In genomic region chr19:33737704-33738103, GRCh38 we compare ENCODE assay signal across 18 cellular contexts. TPM values are rescaled to one million over a fixed set of nuclear protein-coding genes. Genes with fewer than 3 reads are reported as not detected.
DNase-seq lines count a peak whose midpoint lies in the region; ATAC-seq and TF ChIP-seq lines count a peak whose summit lies in the region.
"Had no signal": no experiment of that assay in that cellular context is flagged by ENCODE, and none has a peak within 500 bp of the region (broad histone marks: within the 10 kb centered on the region; RNA-seq: fewer than 3 reads in every experiment).

No MANE protein-coding gene starts in this region.

- no peak for TF ChIP-seq CTCF in activated CD8-positive, alpha-beta T cell treated with anti-CD3 and anti-CD28 coated beads for 36 hours (IDR thresholded peaks at IDR 0.05)
- TF ChIP-seq CTCF in osteoblast (IDR thresholded peaks at IDR 0.05; ENCODE audit: extremely low read depth, low read depth, low read length) = no peak
- no peak for TF ChIP-seq CTCF in RWPE1 (conservative IDR thresholded peaks at IDR 0.05; ENCODE audit: low read depth)

- intact Hi-C loops in activated CD8-positive, alpha-beta T cell treated with anti-CD3 and anti-CD28 coated beads for 36 hours (cut with micrococcal nuclease) = no loop called here
- intact Hi-C loops in aorta (cut with DNase I) = no loop called here

- H3K79me2 ChIP-seq in osteoblast (ENCODE audit: insufficient read depth, low read length) = no peaks in the 10 kb centered on the region

- no peaks in the 10 kb centered on the region for H3K4me1 Mint-ChIP-seq in activated CD8-positive, alpha-beta T cell treated with anti-CD3 and anti-CD28 coated beads, Interleukin-2, amount 10 ng/mL, durations not matched to agents 7 days and 5 days (ENCODE audit: low read depth)
- no peaks in the 10 kb centered on the region for H3K4me1 Mint-ChIP-seq in activated CD8-positive, alpha-beta T cell treated with anti-CD3 and anti-CD28 coated beads for 36 hours (ENCODE audit: low read depth)
- no peaks in the 10 kb centered on the region for H3K4me1 Mint-ChIP-seq in CD8-positive, alpha-beta memory T cell
- H3K4me1 Mint-ChIP-seq: CD14-positive monocyte; CD4-positive, alpha-beta memory T cell; CD4-positive, CD25-positive, alpha-beta regulatory T cell had no signal

- no peak overlapping the region for H3K4me3 Mint-ChIP-seq in activated CD8-positive, alpha-beta T cell treated with anti-CD3 and anti-CD28 coated beads, Interleukin-2, amount 10 ng/mL, durations not matched to agents 7 days and 5 days
- no peak overlapping the region for H3K4me3 Mint-ChIP-seq in activated CD8-positive, alpha-beta T cell treated with anti-CD3 and anti-CD28 coated beads for 36 hours
- H3K4me3 Mint-ChIP-seq in CD8-positive, alpha-beta memory T cell = no peak overlapping the region
- H3K4me3 Mint-ChIP-seq: CD14-positive monocyte; CD4-positive, CD25-positive, alpha-beta regulatory T cell had no signal

- CTCF ChIA-PET in activated CD8-positive, alpha-beta T cell treated with anti-CD3 and anti-CD28 coated beads, Interleukin-2, amount 10 ng/mL, durations not matched to agents 7 days and 5 days (lab: Charles Lee) = no interaction called here
- CTCF ChIA-PET in activated CD8-positive, alpha-beta T cell treated with anti-CD3 and anti-CD28 coated beads for 36 hours (lab: Charles Lee) = no interaction called here
- CTCF ChIA-PET in CD8-positive, alpha-beta memory T cell (lab: Charles Lee) = no interaction called here
- CTCF ChIA-PET in RWPE1 (lab: Yijun Ruan, JAX) = no interaction called here

- H3K4me2 ChIP-seq in osteoblast (ENCODE audit: insufficient read depth, low read length) = no peak overlapping the region
- H3K4me2 ChIP-seq: BLaER1 had no signal

- 59 to 61% methylated on average over 1 of the region's 1 CpG for WGBS in aorta, 2 donors

- ATAC-seq in activated CD8-positive, alpha-beta T cell treated with anti-CD3 and anti-CD28 coated beads, Interleukin-2, amount 10 ng/mL, durations not matched to agents 7 days and 5 days = no peak
- ATAC-seq in activated CD8-positive, alpha-beta T cell treated with anti-CD3 and anti-CD28 coated beads for 36 hours = no peak
- ATAC-seq in aorta (ENCODE audit: low FRiP score) = no peak

- no peaks in the 10 kb centered on the region for H3K36me3 Mint-ChIP-seq in activated CD8-positive, alpha-beta T cell treated with anti-CD3 and anti-CD28 coated beads, Interleukin-2, amount 10 ng/mL, durations not matched to agents 7 days and 5 days (ENCODE audit: low read depth)
- no peaks in the 10 kb centered on the region for H3K36me3 Mint-ChIP-seq in activated CD8-positive, alpha-beta T cell treated with anti-CD3 and anti-CD28 coated beads for 36 hours (ENCODE audit: low read depth)
- no peaks in the 10 kb centered on the region for H3K36me3 Mint-ChIP-seq in CD8-positive, alpha-beta memory T cell
- H3K36me3 Mint-ChIP-seq: CD14-positive monocyte; CD4-positive, alpha-beta memory T cell; CD4-positive, CD25-positive, alpha-beta regulatory T cell had no signal

- no peaks in the 10 kb centered on the region for H3K27me3 Mint-ChIP-seq in activated CD8-positive, alpha-beta T cell treated with anti-CD3 and anti-CD28 coated beads, Interleukin-2, amount 10 ng/mL, durations not matched to agents 7 days and 5 days (ENCODE audit: low read depth)
- H3K27me3 Mint-ChIP-seq in activated CD8-positive, alpha-beta T cell treated with anti-CD3 and anti-CD28 coated beads for 36 hours = peaks cover 2% of the 10 kb centered on the region
- peaks cover 8 to 23% of the 10 kb centered on the region in 2 donors for H3K27me3 Mint-ChIP-seq in CD8-positive, alpha-beta memory T cell
- H3K27me3 Mint-ChIP-seq: CD4-positive, CD25-positive, alpha-beta regulatory T cell had no signal

- no peak for DNase-seq in activated CD8-positive, alpha-beta T cell treated with anti-CD3 and anti-CD28 coated beads, Interleukin-2, amount 10 ng/mL, durations not matched to agents 7 days and 5 days
- DNase-seq in activated CD8-positive, alpha-beta T cell treated with anti-CD3 and anti-CD28 coated beads for 36 hours = no peak
- DNase-seq in caudate nucleus (lab: John Stamatoyannopoulos, UW) (peak in 3 of 61 donors; percentile 23 to 44 (median 43)), osteoblast (ENCODE audit: insufficient read length, low spot score, missing footprints) (peak; percentile 32), aorta (no peak), RWPE1 (ENCODE audit: low spot score) (no peak)
- no peak for DNase-seq in CD8-positive, alpha-beta memory T cell
- DNase-seq: ACHN; BE2C; C1 segment of cervical spinal cord; Caco-2; Calu3; CD4-positive, alpha-beta memory T cell; CD4-positive, CD25-positive, alpha-beta regulatory T cell; GF-D8 had no signal

- H3K4me3 ChIP-seq in osteoblast (ENCODE audit: insufficient read depth, low read length) = no peak overlapping the region
- no peak overlapping the region for H3K4me3 ChIP-seq in CD8-positive, alpha-beta memory T cell (ENCODE audit: low read length)
- H3K4me3 ChIP-seq in aorta (ENCODE audit: low read length in 2 of 2) = no peak overlapping the region
- H3K4me3 ChIP-seq: BLaER1 had no signal

- peak overlapping the region; percentile 36 for H3K27ac ChIP-seq in caudate nucleus (ENCODE audit: low read depth, low read length)
- no peak overlapping the region for H3K27ac ChIP-seq in osteoblast (ENCODE audit: low read depth, low read length)
- H3K27ac ChIP-seq in CD8-positive, alpha-beta memory T cell (ENCODE audit: low read depth, low read length) = no peak overlapping the region
- no peak overlapping the region for H3K27ac ChIP-seq in aorta (ENCODE audit: low read depth in 1 of 2, low read length in 2 of 2)
- H3K27ac ChIP-seq in RWPE1 = no peak overlapping the region
- H3K27ac ChIP-seq: 22Rv1, BLaER1 had no signal

- H3K36me3 ChIP-seq in osteoblast (ENCODE audit: insufficient read depth, low read length) (no peaks in the 10 kb centered on the region), aorta (ENCODE audit: control insufficient read depth in 1 of 2, insufficient read depth in 2 of 2, low read length in 1 of 2) (no peaks in the 10 kb centered on the region)
- no peaks in the 10 kb centered on the region for H3K36me3 ChIP-seq in CD8-positive, alpha-beta memory T cell (ENCODE audit: insufficient read depth, low read length)
- H3K36me3 ChIP-seq: BE2C, BLaER1 had no signal

- H4K20me1 ChIP-seq in osteoblast (ENCODE audit: insufficient read depth, low read length) = no peaks in the 10 kb centered on the region

- no peaks in the 10 kb centered on the region for H3K9me3 Mint-ChIP-seq in activated CD8-positive, alpha-beta T cell treated with anti-CD3 and anti-CD28 coated beads, Interleukin-2, amount 10 ng/mL, durations not matched to agents 7 days and 5 days (ENCODE audit: insufficient read depth)
- H3K9me3 Mint-ChIP-seq in activated CD8-positive, alpha-beta T cell treated with anti-CD3 and anti-CD28 coated beads for 36 hours = peaks cover 2% of the 10 kb centered on the region
- H3K9me3 Mint-ChIP-seq in CD8-positive, alpha-beta memory T cell = peaks cover 0 to 2% (median under 1%) of the 10 kb centered on the region in 5 donors

- H2AFZ ChIP-seq in osteoblast (ENCODE audit: low read length) = no peak overlapping the region

- H3K9me3 ChIP-seq in osteoblast (ENCODE audit: low read depth, low read length) (no peaks in the 10 kb centered on the region), aorta (ENCODE audit: control insufficient read depth, low read length) (no peaks in the 10 kb centered on the region)
- no peaks in the 10 kb centered on the region for H3K9me3 ChIP-seq in CD8-positive, alpha-beta memory T cell (ENCODE audit: low read length)
- H3K9me3 ChIP-seq: BE2C, Caco-2 had no signal

- peak overlapping the region; percentile 25 for H3K27ac Mint-ChIP-seq in activated CD8-positive, alpha-beta T cell treated with anti-CD3 and anti-CD28 coated beads, Interleukin-2, amount 10 ng/mL, durations not matched to agents 7 days and 5 days
- H3K27ac Mint-ChIP-seq in activated CD8-positive, alpha-beta T cell treated with anti-CD3 and anti-CD28 coated beads for 36 hours = no peak overlapping the region
- H3K27ac Mint-ChIP-seq in CD8-positive, alpha-beta memory T cell = no peak overlapping the region
- H3K27ac Mint-ChIP-seq: CD14-positive monocyte; CD4-positive, alpha-beta memory T cell; CD4-positive, CD25-positive, alpha-beta regulatory T cell had no signal

- H3K4me1 ChIP-seq in osteoblast (ENCODE audit: insufficient read depth, low read length) (no peaks in the 10 kb centered on the region), aorta (ENCODE audit: control insufficient read depth in 1 of 2, insufficient read depth in 2 of 2, low read length in 2 of 2) (no peaks in the 10 kb centered on the region)
- no peaks in the 10 kb centered on the region for H3K4me1 ChIP-seq in CD8-positive, alpha-beta memory T cell (ENCODE audit: insufficient read depth, low read length)
- H3K4me1 ChIP-seq: BLaER1, Caco-2 had no signal

- H3K27me3 ChIP-seq in osteoblast (ENCODE audit: insufficient read depth, low read length) (no peaks in the 10 kb centered on the region), aorta (ENCODE audit: control insufficient read depth in 1 of 2, insufficient read depth in 2 of 2, low read length in 1 of 2) (no peaks in the 10 kb centered on the region)
- H3K27me3 ChIP-seq in CD8-positive, alpha-beta memory T cell (ENCODE audit: insufficient read depth, low read length, poor library complexity, severe bottlenecking) = no peaks in the 10 kb centered on the region
- H3K27me3 ChIP-seq: BE2C, BLaER1 had no signal

- POLR2A ChIA-PET in activated CD8-positive, alpha-beta T cell treated with anti-CD3 and anti-CD28 coated beads, Interleukin-2, amount 10 ng/mL, durations not matched to agents 7 days and 5 days (lab: Charles Lee) = no interaction called here
- POLR2A ChIA-PET in activated CD8-positive, alpha-beta T cell treated with anti-CD3 and anti-CD28 coated beads for 36 hours (lab: Charles Lee) = no interaction called here
- POLR2A ChIA-PET in CD8-positive, alpha-beta memory T cell (lab: Charles Lee) = no interaction called here
- POLR2A ChIA-PET in RWPE1 (lab: Yijun Ruan, JAX; ENCODE audit: low non-redundant PET) = no interaction called here

RNA-seq across cellular contexts. Expression of gene KCTD15, which starts 59.0 kb away (rescaled TPM):
- total RNA-seq in activated CD8-positive, alpha-beta T cell treated with anti-CD3 and anti-CD28 coated beads, Interleukin-2, amount 10 ng/mL, durations not matched to agents 7 days and 5 days = under 1 TPM; 0.42 TPM
- 1 to 10 TPM; 8.3 to 8.8 TPM for total RNA-seq in activated CD8-positive, alpha-beta T cell treated with anti-CD3 and anti-CD28 coated beads for 36 hours
- total RNA-seq in osteoblast (39.5 and 55.7 TPM in 2 replicates), aorta (10 to 100 TPM; 39.3 to 45.6 TPM)
- total RNA-seq in CD8-positive, alpha-beta memory T cell = 1 to 10 TPM; 3.6 to 4.1 TPM
- 0.28 TPM for polyA plus RNA-seq in CD8-positive, alpha-beta memory T cell
- 10 to 100 TPM; 12.0 to 63.3 TPM for polyA plus RNA-seq in aorta
